Comparison of ENCODE assay signal across 32 cellular contexts in genomic region chr16:55530316-55530856, GRCh38. TPM values are rescaled to one million over a fixed set of nuclear protein-coding genes. Genes with fewer than 3 reads are reported as not detected.
"Had no signal": no experiment of that assay in that cellular context is flagged by ENCODE, and none has a peak within 500 bp of the region (broad histone marks: within the 10 kb centered on the region; RNA-seq: fewer than 3 reads in every experiment).

No MANE protein-coding gene starts in this region.

- H3K36me3 ChIP-seq: ascending aorta, breast epithelium, cardiac muscle cell, colonic mucosa, WERI-Rb-1 had no signal

- H3K27ac ChIP-seq: ascending aorta, breast epithelium, cardiac muscle cell, colonic mucosa, heart left ventricle, WERI-Rb-1 had no signal

- H3K4me1 ChIP-seq: breast epithelium, colonic mucosa had no signal

- ATAC-seq: activated CD4-positive, CD25-positive, alpha-beta regulatory T cell treated with anti-CD3 and anti-CD28 coated beads, Interleukin-2, amount 50 U/mL, for 24 hours; activated CD8-positive, alpha-beta memory T cell treated with anti-CD3 and anti-CD28 coated beads, Interleukin-2, amount 10 ng/mL, durations not matched to agents 7 days and 5 days; activated CD8-positive, alpha-beta T cell treated with anti-CD3 and anti-CD28 coated beads, Interleukin-2, amount 10 ng/mL, durations not matched to agents 7 days and 5 days; activated naive CD4-positive, alpha-beta T cell treated with anti-CD3 and anti-CD28 coated beads, Interleukin-2, amount 50 U/mL, for 72 hours; esophagus mucosa; heart left ventricle; T-helper 17 cell had no signal

- H3K9me3 ChIP-seq: ascending aorta, breast epithelium, colonic mucosa, heart left ventricle had no signal

- H3K27me3 ChIP-seq: ascending aorta, breast epithelium, cardiac muscle cell, colonic mucosa, heart left ventricle had no signal

- H3K4me3 ChIP-seq: ascending aorta, breast epithelium, cardiac muscle cell, colonic mucosa, heart left ventricle had no signal

- DNase-seq: activated B cell treated with CpG ODN at 0.5 μM for 24 hours; activated CD4-positive, alpha-beta memory T cell treated with anti-CD3 and anti-CD28 coated beads for 36 hours; activated CD4-positive, alpha-beta T cell treated with anti-CD3 and anti-CD28 coated beads for 48 hours; activated CD8-positive, alpha-beta memory T cell treated with anti-CD3 and anti-CD28 coated beads, Interleukin-2, amount 10 ng/mL, durations not matched to agents 7 days and 5 days; activated CD8-positive, alpha-beta memory T cell treated with anti-CD3 and anti-CD28 coated beads, Interleukin-2, amount 50 U/mL, for 4 hours; activated CD8-positive, alpha-beta T cell treated with anti-CD3 and anti-CD28 coated beads, Interleukin-2, amount 10 ng/mL, durations not matched to agents 7 days and 5 days; activated effector memory CD4-positive, alpha-beta T cell treated with anti-CD3 and anti-CD28 coated beads, Interleukin-2, amount 50 U/mL, for 16 hours; activated naive CD4-positive, alpha-beta T cell treated with anti-CD3 and anti-CD28 coated beads, Interleukin-2, amount 10 ng/mL, durations not matched to agents 7 days and 5 days; activated naive CD8-positive, alpha-beta T cell treated with anti-CD3 and anti-CD28 coated beads, Interleukin-2, amount 10 ng/mL, durations not matched to agents 7 days and 5 days; activated T-cell treated with anti-CD3 and anti-CD28 coated beads, Interleukin-2, amount 50 U/mL, for 1 hour; activated T-cell treated with anti-CD3 and anti-CD28 coated beads, Interleukin-2, amount 50 U/mL, for 48 hours; central memory CD4-positive, alpha-beta T cell; cerebellar nuclear complex; colonic mucosa; effector CD8-positive, alpha-beta T cell; foreskin fibroblast; heart left ventricle; T-helper 1 cell; T-helper 17 cell; T1000; WERI-Rb-1 had no signal

RNA-seq across cellular contexts. Expression of gene CAPNS2, which starts 36.1 kb away (rescaled TPM):
- total RNA-seq: activated B cell treated with CpG ODN at 0.5 μM for 24 hours; activated CD4-positive, alpha-beta memory T cell treated with anti-CD3 and anti-CD28 coated beads for 36 hours; activated CD8-positive, alpha-beta memory T cell treated with anti-CD3 and anti-CD28 coated beads for 36 hours; activated CD8-positive, alpha-beta memory T cell treated with anti-CD3 and anti-CD28 coated beads, Interleukin-2, amount 10 ng/mL, durations not matched to agents 7 days and 5 days; activated CD8-positive, alpha-beta T cell treated with anti-CD3 and anti-CD28 coated beads, Interleukin-2, amount 10 ng/mL, durations not matched to agents 7 days and 5 days; activated naive CD4-positive, alpha-beta T cell treated with anti-CD3 and anti-CD28 coated beads, Interleukin-2, amount 50 U/mL, for 72 hours; activated naive CD8-positive, alpha-beta T cell treated with anti-CD3 and anti-CD28 coated beads, Interleukin-2, amount 10 ng/mL, durations not matched to agents 7 days and 5 days; activated T-helper 1 cell treated with anti-CD3 and anti-CD28 coated beads, Interleukin-12 subunit alpha, Interleukin-12 subunit beta, Interleukin-2, Interleukin-4 antibody, amounts not matched to agents 30 ng/mL and 10 ng/mL and 1 ng/mL, durations not matched to agents 14 hours and 24 hours and 36 hours; activated T-helper 2 cell treated with anti-CD3 and anti-CD28 coated beads, Interferon-gamma antibody, Interleukin-2, Interleukin-4, amounts not matched to agents 10 μg/mL and 5 μg/mL and 100 μg/mL, durations not matched to agents 14 hours and 24 hours and 36 hours; ascending aorta; cardiac muscle cell; epithelial cell of proximal tubule; frontal cortex; T-helper 17 cell had no signal

RNA-seq across cellular contexts. Expression of gene MMP2, which starts 51.4 kb away (rescaled TPM):
- total RNA-seq: activated B cell treated with CpG ODN at 0.5 μM for 24 hours; activated CD4-positive, alpha-beta memory T cell treated with anti-CD3 and anti-CD28 coated beads for 36 hours; activated CD8-positive, alpha-beta memory T cell treated with anti-CD3 and anti-CD28 coated beads for 36 hours; activated CD8-positive, alpha-beta memory T cell treated with anti-CD3 and anti-CD28 coated beads, Interleukin-2, amount 10 ng/mL, durations not matched to agents 7 days and 5 days; activated CD8-positive, alpha-beta T cell treated with anti-CD3 and anti-CD28 coated beads, Interleukin-2, amount 10 ng/mL, durations not matched to agents 7 days and 5 days; activated naive CD4-positive, alpha-beta T cell treated with anti-CD3 and anti-CD28 coated beads, Interleukin-2, amount 50 U/mL, for 72 hours; activated T-helper 1 cell treated with anti-CD3 and anti-CD28 coated beads, Interleukin-12 subunit alpha, Interleukin-12 subunit beta, Interleukin-2, Interleukin-4 antibody, amounts not matched to agents 30 ng/mL and 10 ng/mL and 1 ng/mL, durations not matched to agents 14 hours and 24 hours and 36 hours; T-helper 17 cell had no signal
